Comparison of ENCODE assay signal across 29 cellular contexts in the genomic region with DNA sequence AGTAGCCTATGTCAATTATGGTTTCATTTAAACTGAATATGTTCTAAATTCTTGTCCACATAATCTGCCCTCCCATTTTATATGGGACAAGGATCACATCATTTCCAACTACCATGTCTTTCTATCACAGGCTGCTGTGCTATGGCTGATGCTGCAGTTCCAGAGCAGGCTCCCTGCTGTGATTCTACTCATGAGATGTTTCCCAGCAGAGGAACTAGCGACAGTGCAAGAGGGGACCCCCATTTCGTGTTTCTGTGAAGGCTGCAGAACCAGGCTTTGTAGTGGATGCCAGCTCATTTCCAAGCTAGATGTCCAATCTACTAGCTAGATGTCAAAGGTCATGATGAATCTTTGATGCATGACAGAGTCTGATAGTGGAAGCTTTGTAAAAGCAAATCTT. TPM values are rescaled to one million over a fixed set of nuclear protein-coding genes. Genes with fewer than 3 reads are reported as not detected.
"Had no signal": no experiment of that assay in that cellular context is flagged by ENCODE, and none has a peak within 500 bp of the region (broad histone marks: within the 10 kb centered on the region; RNA-seq: fewer than 3 reads in every experiment).

No MANE protein-coding gene starts in this region.

- H3K36me3 Mint-ChIP-seq: activated CD8-positive, alpha-beta memory T cell treated with anti-CD3 and anti-CD28 coated beads, Interleukin-2, amount 10 ng/mL, durations not matched to agents 7 days and 5 days; immature natural killer cell; stimulated activated effector memory CD8-positive, alpha-beta T cell treated with anti-CD3 and anti-CD28 coated beads, Interleukin-12 subunit alpha, Interleukin-12 subunit beta, amount 100 ng/mL, for 72 hours had no signal

- H3K4me1 ChIP-seq: esophagus squamous epithelium, gastrocnemius medialis, parathyroid adenoma, right lobe of liver, stomach, suprapubic skin, tibial nerve had no signal

- H3K27ac ChIP-seq: esophagus squamous epithelium, gastrocnemius medialis, parathyroid adenoma, right lobe of liver, stomach, suprapubic skin, tibial nerve, VCaP had no signal

- H3K79me2 ChIP-seq: parathyroid adenoma had no signal

- H3K27ac Mint-ChIP-seq: activated CD4-positive, alpha-beta T cell treated with anti-CD3 and anti-CD28 coated beads, Interleukin-2, amount 10 ng/mL, durations not matched to agents 7 days and 5 days; activated CD8-positive, alpha-beta memory T cell treated with anti-CD3 and anti-CD28 coated beads, Interleukin-2, amount 10 ng/mL, durations not matched to agents 7 days and 5 days; activated CD8-positive, alpha-beta T cell treated with anti-CD3 and anti-CD28 coated beads for 36 hours; activated naive CD8-positive, alpha-beta T cell treated with anti-CD3 and anti-CD28 coated beads, Interleukin-2, amount 50 U/mL, for 24 hours; activated T-helper 1 cell treated with anti-CD3 and anti-CD28 coated beads, Interleukin-12 subunit alpha, Interleukin-12 subunit beta, Interleukin-2, Interleukin-4 antibody, amounts not matched to agents 30 ng/mL and 10 ng/mL and 1 ng/mL, durations not matched to agents 14 hours and 24 hours and 36 hours; endodermal cell; immature natural killer cell; nephron; stimulated activated effector memory CD8-positive, alpha-beta T cell treated with anti-CD3 and anti-CD28 coated beads, Interleukin-12 subunit alpha, Interleukin-12 subunit beta, amount 100 ng/mL, for 72 hours; T-helper 2 cell treated with Interferon-gamma antibody and Interleukin-4, amounts not matched to agents 5 μg/mL and 100 μg/mL, for 36 hours had no signal

- DNase-seq: activated CD4-positive, alpha-beta T cell treated with anti-CD3 and anti-CD28 coated beads, Interleukin-2, amount 10 ng/mL, durations not matched to agents 7 days and 5 days; activated CD4-positive, CD25-positive, alpha-beta regulatory T cell treated with anti-CD3 and anti-CD28 coated beads, Interleukin-2, amount 50 U/mL, for 72 hours; activated CD8-positive, alpha-beta memory T cell treated with anti-CD3 and anti-CD28 coated beads, Interleukin-2, amount 10 ng/mL, durations not matched to agents 7 days and 5 days; activated CD8-positive, alpha-beta T cell treated with anti-CD3 and anti-CD28 coated beads for 36 hours; activated gamma-delta T cell; activated naive CD4-positive, alpha-beta T cell treated with anti-CD3 and anti-CD28 coated beads, Interleukin-2, amount 50 U/mL, for 16 hours; activated naive CD8-positive, alpha-beta T cell treated with anti-CD3 and anti-CD28 coated beads, Interleukin-2, amount 50 U/mL, for 24 hours; cortex of kidney; endodermal cell; esophagus squamous epithelium; gastrocnemius medialis; head of caudate nucleus; immature natural killer cell; left ventricle myocardium superior; mammary epithelial cell; nucleus accumbens; right lobe of liver; small intestine; stimulated activated CD4-positive, alpha-beta T cell treated with anti-CD3 and anti-CD28 coated beads, Interleukin-2, amount 100 ng/mL, for 24 hours; stomach had no signal

- H3K27me3 Mint-ChIP-seq: activated CD4-positive, alpha-beta T cell treated with anti-CD3 and anti-CD28 coated beads, Interleukin-2, amount 10 ng/mL, durations not matched to agents 7 days and 5 days; activated CD8-positive, alpha-beta memory T cell treated with anti-CD3 and anti-CD28 coated beads, Interleukin-2, amount 10 ng/mL, durations not matched to agents 7 days and 5 days; activated CD8-positive, alpha-beta T cell treated with anti-CD3 and anti-CD28 coated beads for 36 hours had no signal

- H3K27me3 ChIP-seq: esophagus squamous epithelium, gastrocnemius medialis, right lobe of liver, stomach, suprapubic skin, tibial nerve had no signal

- H3K4me3 Mint-ChIP-seq: activated CD4-positive, alpha-beta T cell treated with anti-CD3 and anti-CD28 coated beads, Interleukin-2, amount 10 ng/mL, durations not matched to agents 7 days and 5 days; activated CD8-positive, alpha-beta memory T cell treated with anti-CD3 and anti-CD28 coated beads, Interleukin-2, amount 10 ng/mL, durations not matched to agents 7 days and 5 days; activated CD8-positive, alpha-beta T cell treated with anti-CD3 and anti-CD28 coated beads for 36 hours; activated naive CD8-positive, alpha-beta T cell treated with anti-CD3 and anti-CD28 coated beads, Interleukin-2, amount 50 U/mL, for 24 hours; activated T-helper 1 cell treated with anti-CD3 and anti-CD28 coated beads, Interleukin-12 subunit alpha, Interleukin-12 subunit beta, Interleukin-2, Interleukin-4 antibody, amounts not matched to agents 30 ng/mL and 10 ng/mL and 1 ng/mL, durations not matched to agents 14 hours and 24 hours and 36 hours; endodermal cell; immature natural killer cell; nephron; stimulated activated effector memory CD8-positive, alpha-beta T cell treated with anti-CD3 and anti-CD28 coated beads, Interleukin-12 subunit alpha, Interleukin-12 subunit beta, amount 100 ng/mL, for 72 hours; T-helper 2 cell treated with Interferon-gamma antibody and Interleukin-4, amounts not matched to agents 5 μg/mL and 100 μg/mL, for 36 hours had no signal

- H3K4me3 ChIP-seq: esophagus squamous epithelium, gastrocnemius medialis, right lobe of liver, stomach, suprapubic skin, tibial nerve had no signal

- H3K36me3 ChIP-seq: esophagus squamous epithelium, gastrocnemius medialis, right lobe of liver, stomach, suprapubic skin, tibial nerve had no signal

- H3K9me3 Mint-ChIP-seq: activated CD4-positive, alpha-beta T cell treated with anti-CD3 and anti-CD28 coated beads, Interleukin-2, amount 10 ng/mL, durations not matched to agents 7 days and 5 days; activated CD8-positive, alpha-beta T cell treated with anti-CD3 and anti-CD28 coated beads for 36 hours; activated naive CD8-positive, alpha-beta T cell treated with anti-CD3 and anti-CD28 coated beads, Interleukin-2, amount 50 U/mL, for 24 hours; activated T-helper 1 cell treated with anti-CD3 and anti-CD28 coated beads, Interleukin-12 subunit alpha, Interleukin-12 subunit beta, Interleukin-2, Interleukin-4 antibody, amounts not matched to agents 30 ng/mL and 10 ng/mL and 1 ng/mL, durations not matched to agents 14 hours and 24 hours and 36 hours; T-helper 2 cell treated with Interferon-gamma antibody and Interleukin-4, amounts not matched to agents 5 μg/mL and 100 μg/mL, for 36 hours had no signal

- H3K9me3 ChIP-seq: esophagus squamous epithelium, gastrocnemius medialis, right lobe of liver, stomach, suprapubic skin, tibial nerve had no signal

- H3K9ac ChIP-seq: parathyroid adenoma had no signal

- H2AFZ ChIP-seq: parathyroid adenoma had no signal

- H3K4me1 Mint-ChIP-seq: activated CD4-positive, alpha-beta T cell treated with anti-CD3 and anti-CD28 coated beads, Interleukin-2, amount 10 ng/mL, durations not matched to agents 7 days and 5 days; activated CD8-positive, alpha-beta memory T cell treated with anti-CD3 and anti-CD28 coated beads, Interleukin-2, amount 10 ng/mL, durations not matched to agents 7 days and 5 days; activated naive CD8-positive, alpha-beta T cell treated with anti-CD3 and anti-CD28 coated beads, Interleukin-2, amount 50 U/mL, for 24 hours; immature natural killer cell; nephron; stimulated activated effector memory CD8-positive, alpha-beta T cell treated with anti-CD3 and anti-CD28 coated beads, Interleukin-12 subunit alpha, Interleukin-12 subunit beta, amount 100 ng/mL, for 72 hours had no signal

RNA-seq across cellular contexts. Expression of a gene that starts 21.2 kb away (rescaled TPM):
- total RNA-seq: activated CD4-positive, alpha-beta T cell treated with anti-CD3 and anti-CD28 coated beads, Interleukin-2, amount 10 ng/mL, durations not matched to agents 7 days and 5 days; activated CD8-positive, alpha-beta T cell treated with anti-CD3 and anti-CD28 coated beads for 36 hours; activated T-helper 1 cell treated with anti-CD3 and anti-CD28 coated beads, Interleukin-12 subunit alpha, Interleukin-12 subunit beta, Interleukin-2, Interleukin-4 antibody, amounts not matched to agents 30 ng/mL and 10 ng/mL and 1 ng/mL, durations not matched to agents 14 hours and 24 hours and 36 hours; left ventricle myocardium superior; mammary epithelial cell; pulmonary artery endothelial cell had no signal
